ENCODE assay signal across 18 cellular contexts in genomic region chr2:194380011-194380410, GRCh38.
A peak's percentile ranks its signal among the peaks of the same experiment; 100 is the strongest.
DNase-seq lines count a peak whose midpoint lies in the region; ATAC-seq lines count a peak whose summit lies in the region.
"Had no signal": no experiment of that assay in that cellular context is flagged by ENCODE, and none has a peak within 500 bp of the region (broad histone marks: within the 10 kb centered on the region; RNA-seq: fewer than 3 reads in every experiment).

No MANE protein-coding gene starts in this region.

- peak; percentile 71 for ATAC-seq in GM18861 (IDR thresholded peaks at IDR 0.05; ENCODE audit: unreplicated experiment)
- peak; percentile 85 for ATAC-seq in GM21423 (IDR thresholded peaks at IDR 0.05; ENCODE audit: unreplicated experiment)
- ATAC-seq in HG02981 (IDR thresholded peaks at IDR 0.05; ENCODE audit: unreplicated experiment) = peak; percentile 74
- peak; percentile 72 for ATAC-seq in HG03565 (IDR thresholded peaks at IDR 0.05; ENCODE audit: unreplicated experiment)
- no peak for ATAC-seq in HG02571 (IDR thresholded peaks at IDR 0.05; ENCODE audit: unreplicated experiment)
- no peak for ATAC-seq in Right ventricle myocardium inferior
- ATAC-seq: foreskin keratinocyte had no signal

- intact Hi-C loops in Right ventricle myocardium inferior (cut with DNase I) = no loop called here

- DNase-seq in Right ventricle myocardium inferior (ENCODE audit: missing footprints) = no peak
- DNase-seq in stimulated activated CD4-positive, alpha-beta T cell treated with anti-CD3 and anti-CD28 coated beads, Interleukin-15, amount 100 ng/mL, for 24 hours = no peak
- DNase-seq: activated CD4-positive, CD25-positive, alpha-beta regulatory T cell; activated CD8-positive, alpha-beta memory T cell treated with anti-CD3 and anti-CD28 coated beads for 24 hours; dermis blood vessel endothelial cell; foreskin keratinocyte; H9; mesendoderm; natural killer cell; NCI-H1694; NCI-H345; stimulated activated CD4-positive, alpha-beta T cell treated with anti-CD3 and anti-CD28 coated beads, Interleukin-2, amount 100 ng/mL, for 48 hours; substantia nigra had no signal

Comparison
In these comparisons a context has a peak if more than half of its experiments do, and no peak if none do; other contexts are left out.
1. ATAC-seq: peak in GM18861 (single experiment), GM21423 (single experiment), HG02981 (single experiment) and HG03565 (single experiment); none in HG02571 (single experiment) and Right ventricle myocardium inferior (single experiment).